ENCODE assay signal across 1 cellular context in the genomic region with DNA sequence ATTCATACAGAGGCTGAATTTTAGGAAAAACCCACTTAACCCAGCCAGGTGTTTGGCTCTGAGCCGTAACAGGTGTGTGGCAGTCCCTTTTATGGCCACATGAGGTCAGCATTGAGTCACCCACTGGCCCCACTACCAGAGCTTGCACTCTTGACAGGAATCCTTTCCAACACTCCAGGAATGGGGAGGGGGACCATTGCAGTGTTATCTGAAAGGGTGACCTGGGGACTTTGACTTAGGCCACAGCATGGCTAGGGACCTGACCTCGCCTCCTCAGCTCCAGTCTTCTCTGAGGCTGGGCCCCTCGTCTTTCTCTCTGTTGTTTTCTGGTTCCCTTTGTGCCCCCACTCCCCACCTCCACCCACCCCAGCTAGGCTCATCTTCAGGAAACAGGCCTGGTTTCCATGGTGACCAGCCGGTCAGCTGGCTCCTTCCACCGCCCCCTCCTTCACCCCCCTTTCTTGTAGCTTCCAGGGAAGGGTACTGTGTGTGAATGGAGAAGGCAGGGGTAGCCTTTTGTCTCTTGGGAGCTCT.
TF ChIP-seq lines count a peak whose summit lies in the region.

No MANE protein-coding gene starts in this region.

TF ChIP-seq in HepG2, 621 proteins besides CTCF, POLR2A, EP300 and RAD21 (continued from another document and continues in another):
- TF ChIP-seq ZNF34 (CRISPR knock-in tag; IDR thresholded peaks at IDR 0.05; ENCODE audit: borderline replicate concordance) (no peak), ZNF790 (CRISPR knock-in tag; IDR thresholded peaks at IDR 0.05; ENCODE audit: borderline replicate concordance) (no peak), MBD4 (IDR thresholded peaks at IDR 0.05; ENCODE audit: borderline replicate concordance, low read length) (no peak), TEAD3 (CRISPR knock-in tag; optimal IDR thresholded peaks at IDR 0.05; ENCODE audit: borderline replicate concordance) (peak; percentile 28), ZNF337 (CRISPR knock-in tag; IDR thresholded peaks at IDR 0.05; ENCODE audit: borderline replicate concordance, low read depth) (no peak), MXI1 (IDR thresholded peaks at IDR 0.05; ENCODE audit: borderline replicate concordance, low read depth, low read length) (no peak; the same call in 2 of the 3 replicates), PRPF4 (IDR thresholded peaks at IDR 0.05; ENCODE audit: low read depth, low read length, poor library complexity, severe bottlenecking) (no peak), SOX6 (IDR thresholded peaks at IDR 0.05) (no peak), SOX6 (CRISPR knock-in tag; IDR thresholded peaks at IDR 0.05) (no peak), ZNF567 (CRISPR knock-in tag; IDR thresholded peaks at IDR 0.05; ENCODE audit: borderline replicate concordance) (no peak), GATAD2A (CRISPR knock-in tag; IDR thresholded peaks at IDR 0.05) (peak; percentile 33; the same call in 1 of the 2 replicates), FOSL1 (CRISPR knock-in tag; IDR thresholded peaks at IDR 0.05; ENCODE audit: borderline replicate concordance) (no peak), MZF1 (CRISPR knock-in tag; IDR thresholded peaks at IDR 0.05; ENCODE audit: borderline replicate concordance) (no peak), STAG1 (CRISPR knock-in tag; IDR thresholded peaks at IDR 0.05) (peak; percentile 93), MED8 (CRISPR knock-in tag; IDR thresholded peaks at IDR 0.05; ENCODE audit: insufficient replicate concordance) (no peak), TCF7 (IDR thresholded peaks at IDR 0.05; ENCODE audit: low read depth) (no peak), HOXA5 (CRISPR knock-in tag; IDR thresholded peaks at IDR 0.05) (0 out of 2 replicates have a peak, but pooled peaks have one; percentile 34), XBP1 (CRISPR knock-in tag; IDR thresholded peaks at IDR 0.05) (no peak), MAF1 (CRISPR knock-in tag; IDR thresholded peaks at IDR 0.05; ENCODE audit: borderline replicate concordance) (no peak), TBX3 (IDR thresholded peaks at IDR 0.05; ENCODE audit: borderline replicate concordance) (no peak), ZNF589 (CRISPR knock-in tag; conservative IDR thresholded peaks at IDR 0.05) (no peak), FLYWCH1 (CRISPR knock-in tag; IDR thresholded peaks at IDR 0.05) (no peak), NCOA5 (CRISPR knock-in tag; IDR thresholded peaks at IDR 0.05) (no peak), SNAI1 (CRISPR knock-in tag; IDR thresholded peaks at IDR 0.05; ENCODE audit: borderline replicate concordance) (no peak), CHD2 (IDR thresholded peaks at IDR 0.05; ENCODE audit: low read depth, low read length) (no peak), CEBPB (IDR thresholded peaks at IDR 0.05; ENCODE audit: borderline replicate concordance, low read depth, low read length) (no peak), MIER2 (CRISPR knock-in tag; IDR thresholded peaks at IDR 0.05) (peak; percentile 35; the same call in 1 of the 2 replicates), SMARCE1 (IDR thresholded peaks at IDR 0.05; ENCODE audit: borderline replicate concordance) (no peak), ZNF232 (CRISPR knock-in tag; IDR thresholded peaks at IDR 0.05; ENCODE audit: borderline replicate concordance) (no peak), ZNF33B (CRISPR knock-in tag; IDR thresholded peaks at IDR 0.05) (no peak), DNMT1 (CRISPR knock-in tag; IDR thresholded peaks at IDR 0.05) (no peak), KDM6A (CRISPR knock-in tag; IDR thresholded peaks at IDR 0.05; ENCODE audit: low read depth) (no peak), GFI1 (CRISPR knock-in tag; IDR thresholded peaks at IDR 0.05; ENCODE audit: borderline replicate concordance) (no peak), ZNF317 (CRISPR knock-in tag; IDR thresholded peaks at IDR 0.05) (no peak), MAFF (IDR thresholded peaks at IDR 0.05; ENCODE audit: low read depth, low read length) (0 out of 2 replicates have a peak, but pooled peaks have one; percentile 1), ZNF614 (CRISPR knock-in tag; IDR thresholded peaks at IDR 0.05; ENCODE audit: borderline replicate concordance) (peak; percentile 53; the same call in 1 of the 2 replicates), TARDBP (CRISPR knock-in tag; IDR thresholded peaks at IDR 0.05) (no peak), ZNF737 (CRISPR knock-in tag; IDR thresholded peaks at IDR 0.05; ENCODE audit: borderline replicate concordance) (no peak), SP4 (CRISPR knock-in tag; IDR thresholded peaks at IDR 0.05) (no peak), ARNT2 (CRISPR knock-in tag; IDR thresholded peaks at IDR 0.05; ENCODE audit: low read depth) (no peak)
- TF ChIP-seq, protein P1, sequence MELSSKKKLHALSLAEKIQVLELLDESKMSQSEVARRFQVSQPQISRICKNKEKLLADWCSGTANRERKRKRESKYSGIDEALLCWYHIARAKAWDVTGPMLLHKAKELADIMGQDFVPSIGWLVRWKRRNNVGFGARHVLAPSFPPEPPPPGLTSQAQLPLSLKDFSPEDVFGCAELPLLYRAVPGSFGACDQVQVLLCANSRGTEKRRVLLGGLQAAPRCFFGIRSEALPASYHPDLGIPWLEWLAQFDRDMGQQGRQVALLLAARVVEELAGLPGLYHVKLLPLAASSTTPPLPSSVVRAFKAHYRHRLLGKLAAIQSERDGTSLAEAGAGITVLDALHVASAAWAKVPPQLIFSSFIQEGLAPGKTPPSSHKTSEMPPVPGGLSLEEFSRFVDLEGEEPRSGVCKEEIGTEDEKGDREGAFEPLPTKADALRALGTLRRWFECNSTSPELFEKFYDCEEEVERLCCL (CRISPR knock-in tag; IDR thresholded peaks at IDR 0.05; ENCODE audit: borderline replicate concordance), result no peak
- TF ChIP-seq, protein P2, sequence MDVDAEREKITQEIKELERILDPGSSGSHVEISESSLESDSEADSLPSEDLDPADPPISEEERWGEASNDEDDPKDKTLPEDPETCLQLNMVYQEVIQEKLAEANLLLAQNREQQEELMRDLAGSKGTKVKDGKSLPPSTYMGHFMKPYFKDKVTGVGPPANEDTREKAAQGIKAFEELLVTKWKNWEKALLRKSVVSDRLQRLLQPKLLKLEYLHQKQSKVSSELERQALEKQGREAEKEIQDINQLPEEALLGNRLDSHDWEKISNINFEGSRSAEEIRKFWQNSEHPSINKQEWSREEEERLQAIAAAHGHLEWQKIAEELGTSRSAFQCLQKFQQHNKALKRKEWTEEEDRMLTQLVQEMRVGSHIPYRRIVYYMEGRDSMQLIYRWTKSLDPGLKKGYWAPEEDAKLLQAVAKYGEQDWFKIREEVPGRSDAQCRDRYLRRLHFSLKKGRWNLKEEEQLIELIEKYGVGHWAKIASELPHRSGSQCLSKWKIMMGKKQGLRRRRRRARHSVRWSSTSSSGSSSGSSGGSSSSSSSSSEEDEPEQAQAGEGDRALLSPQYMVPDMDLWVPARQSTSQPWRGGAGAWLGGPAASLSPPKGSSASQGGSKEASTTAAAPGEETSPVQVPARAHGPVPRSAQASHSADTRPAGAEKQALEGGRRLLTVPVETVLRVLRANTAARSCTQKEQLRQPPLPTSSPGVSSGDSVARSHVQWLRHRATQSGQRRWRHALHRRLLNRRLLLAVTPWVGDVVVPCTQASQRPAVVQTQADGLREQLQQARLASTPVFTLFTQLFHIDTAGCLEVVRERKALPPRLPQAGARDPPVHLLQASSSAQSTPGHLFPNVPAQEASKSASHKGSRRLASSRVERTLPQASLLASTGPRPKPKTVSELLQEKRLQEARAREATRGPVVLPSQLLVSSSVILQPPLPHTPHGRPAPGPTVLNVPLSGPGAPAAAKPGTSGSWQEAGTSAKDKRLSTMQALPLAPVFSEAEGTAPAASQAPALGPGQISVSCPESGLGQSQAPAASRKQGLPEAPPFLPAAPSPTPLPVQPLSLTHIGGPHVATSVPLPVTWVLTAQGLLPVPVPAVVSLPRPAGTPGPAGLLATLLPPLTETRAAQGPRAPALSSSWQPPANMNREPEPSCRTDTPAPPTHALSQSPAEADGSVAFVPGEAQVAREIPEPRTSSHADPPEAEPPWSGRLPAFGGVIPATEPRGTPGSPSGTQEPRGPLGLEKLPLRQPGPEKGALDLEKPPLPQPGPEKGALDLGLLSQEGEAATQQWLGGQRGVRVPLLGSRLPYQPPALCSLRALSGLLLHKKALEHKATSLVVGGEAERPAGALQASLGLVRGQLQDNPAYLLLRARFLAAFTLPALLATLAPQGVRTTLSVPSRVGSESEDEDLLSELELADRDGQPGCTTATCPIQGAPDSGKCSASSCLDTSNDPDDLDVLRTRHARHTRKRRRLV (CRISPR knock-in tag; IDR thresholded peaks at IDR 0.05), result no peak
- TF ChIP-seq, protein P3, sequence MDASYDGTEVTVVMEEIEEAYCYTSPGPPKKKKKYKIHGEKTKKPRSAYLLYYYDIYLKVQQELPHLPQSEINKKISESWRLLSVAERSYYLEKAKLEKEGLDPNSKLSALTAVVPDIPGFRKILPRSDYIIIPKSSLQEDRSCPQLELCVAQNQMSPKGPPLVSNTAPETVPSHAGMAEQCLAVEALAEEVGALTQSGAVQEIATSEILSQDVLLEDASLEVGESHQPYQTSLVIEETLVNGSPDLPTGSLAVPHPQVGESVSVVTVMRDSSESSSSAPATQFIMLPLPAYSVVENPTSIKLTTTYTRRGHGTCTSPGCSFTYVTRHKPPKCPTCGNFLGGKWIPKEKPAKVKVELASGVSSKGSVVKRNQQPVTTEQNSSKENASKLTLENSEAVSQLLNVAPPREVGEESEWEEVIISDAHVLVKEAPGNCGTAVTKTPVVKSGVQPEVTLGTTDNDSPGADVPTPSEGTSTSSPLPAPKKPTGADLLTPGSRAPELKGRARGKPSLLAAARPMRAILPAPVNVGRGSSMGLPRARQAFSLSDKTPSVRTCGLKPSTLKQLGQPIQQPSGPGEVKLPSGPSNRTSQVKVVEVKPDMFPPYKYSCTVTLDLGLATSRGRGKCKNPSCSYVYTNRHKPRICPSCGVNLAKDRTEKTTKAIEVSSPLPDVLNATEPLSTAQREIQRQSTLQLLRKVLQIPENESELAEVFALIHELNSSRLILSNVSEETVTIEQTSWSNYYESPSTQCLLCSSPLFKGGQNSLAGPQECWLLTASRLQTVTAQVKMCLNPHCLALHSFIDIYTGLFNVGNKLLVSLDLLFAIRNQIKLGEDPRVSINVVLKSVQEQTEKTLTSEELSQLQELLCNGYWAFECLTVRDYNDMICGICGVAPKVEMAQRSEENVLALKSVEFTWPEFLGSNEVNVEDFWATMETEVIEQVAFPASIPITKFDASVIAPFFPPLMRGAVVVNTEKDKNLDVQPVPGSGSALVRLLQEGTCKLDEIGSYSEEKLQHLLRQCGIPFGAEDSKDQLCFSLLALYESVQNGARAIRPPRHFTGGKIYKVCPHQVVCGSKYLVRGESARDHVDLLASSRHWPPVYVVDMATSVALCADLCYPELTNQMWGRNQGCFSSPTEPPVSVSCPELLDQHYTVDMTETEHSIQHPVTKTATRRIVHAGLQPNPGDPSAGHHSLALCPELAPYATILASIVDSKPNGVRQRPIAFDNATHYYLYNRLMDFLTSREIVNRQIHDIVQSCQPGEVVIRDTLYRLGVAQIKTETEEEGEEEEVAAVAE (CRISPR knock-in tag; IDR thresholded peaks at IDR 0.05; ENCODE audit: borderline replicate concordance), result no peak
- TF ChIP-seq, protein P4, sequence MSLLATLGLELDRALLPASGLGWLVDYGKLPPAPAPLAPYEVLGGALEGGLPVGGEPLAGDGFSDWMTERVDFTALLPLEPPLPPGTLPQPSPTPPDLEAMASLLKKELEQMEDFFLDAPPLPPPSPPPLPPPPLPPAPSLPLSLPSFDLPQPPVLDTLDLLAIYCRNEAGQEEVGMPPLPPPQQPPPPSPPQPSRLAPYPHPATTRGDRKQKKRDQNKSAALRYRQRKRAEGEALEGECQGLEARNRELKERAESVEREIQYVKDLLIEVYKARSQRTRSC (CRISPR knock-in tag; IDR thresholded peaks at IDR 0.05; ENCODE audit: low read depth), result no peak
- TF ChIP-seq, protein P5, sequence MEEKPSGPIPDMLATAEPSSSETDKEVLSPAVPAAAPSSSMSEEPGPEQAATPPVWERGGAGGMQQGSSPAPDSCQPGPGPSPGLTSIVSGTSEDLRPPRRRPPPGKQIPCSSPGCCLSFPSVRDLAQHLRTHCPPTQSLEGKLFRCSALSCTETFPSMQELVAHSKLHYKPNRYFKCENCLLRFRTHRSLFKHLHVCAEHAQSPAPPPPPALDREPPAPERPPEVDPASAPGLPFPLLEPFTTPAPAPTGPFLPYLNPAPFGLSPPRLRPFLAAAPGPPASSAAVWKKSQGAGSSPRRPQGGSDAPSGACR (CRISPR knock-in tag; IDR thresholded peaks at IDR 0.05), result no peak
- TF ChIP-seq, protein P6, sequence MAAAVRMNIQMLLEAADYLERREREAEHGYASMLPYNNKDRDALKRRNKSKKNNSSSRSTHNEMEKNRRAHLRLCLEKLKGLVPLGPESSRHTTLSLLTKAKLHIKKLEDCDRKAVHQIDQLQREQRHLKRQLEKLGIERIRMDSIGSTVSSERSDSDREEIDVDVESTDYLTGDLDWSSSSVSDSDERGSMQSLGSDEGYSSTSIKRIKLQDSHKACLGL (CRISPR knock-in tag; IDR thresholded peaks at IDR 0.05), result no peak
- TF ChIP-seq, protein P7, sequence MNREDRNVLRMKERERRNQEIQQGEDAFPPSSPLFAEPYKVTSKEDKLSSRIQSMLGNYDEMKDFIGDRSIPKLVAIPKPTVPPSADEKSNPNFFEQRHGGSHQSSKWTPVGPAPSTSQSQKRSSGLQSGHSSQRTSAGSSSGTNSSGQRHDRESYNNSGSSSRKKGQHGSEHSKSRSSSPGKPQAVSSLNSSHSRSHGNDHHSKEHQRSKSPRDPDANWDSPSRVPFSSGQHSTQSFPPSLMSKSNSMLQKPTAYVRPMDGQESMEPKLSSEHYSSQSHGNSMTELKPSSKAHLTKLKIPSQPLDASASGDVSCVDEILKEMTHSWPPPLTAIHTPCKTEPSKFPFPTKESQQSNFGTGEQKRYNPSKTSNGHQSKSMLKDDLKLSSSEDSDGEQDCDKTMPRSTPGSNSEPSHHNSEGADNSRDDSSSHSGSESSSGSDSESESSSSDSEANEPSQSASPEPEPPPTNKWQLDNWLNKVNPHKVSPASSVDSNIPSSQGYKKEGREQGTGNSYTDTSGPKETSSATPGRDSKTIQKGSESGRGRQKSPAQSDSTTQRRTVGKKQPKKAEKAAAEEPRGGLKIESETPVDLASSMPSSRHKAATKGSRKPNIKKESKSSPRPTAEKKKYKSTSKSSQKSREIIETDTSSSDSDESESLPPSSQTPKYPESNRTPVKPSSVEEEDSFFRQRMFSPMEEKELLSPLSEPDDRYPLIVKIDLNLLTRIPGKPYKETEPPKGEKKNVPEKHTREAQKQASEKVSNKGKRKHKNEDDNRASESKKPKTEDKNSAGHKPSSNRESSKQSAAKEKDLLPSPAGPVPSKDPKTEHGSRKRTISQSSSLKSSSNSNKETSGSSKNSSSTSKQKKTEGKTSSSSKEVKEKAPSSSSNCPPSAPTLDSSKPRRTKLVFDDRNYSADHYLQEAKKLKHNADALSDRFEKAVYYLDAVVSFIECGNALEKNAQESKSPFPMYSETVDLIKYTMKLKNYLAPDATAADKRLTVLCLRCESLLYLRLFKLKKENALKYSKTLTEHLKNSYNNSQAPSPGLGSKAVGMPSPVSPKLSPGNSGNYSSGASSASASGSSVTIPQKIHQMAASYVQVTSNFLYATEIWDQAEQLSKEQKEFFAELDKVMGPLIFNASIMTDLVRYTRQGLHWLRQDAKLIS (CRISPR knock-in tag; IDR thresholded peaks at IDR 0.05), result no peak
- TF ChIP-seq, protein P8, sequence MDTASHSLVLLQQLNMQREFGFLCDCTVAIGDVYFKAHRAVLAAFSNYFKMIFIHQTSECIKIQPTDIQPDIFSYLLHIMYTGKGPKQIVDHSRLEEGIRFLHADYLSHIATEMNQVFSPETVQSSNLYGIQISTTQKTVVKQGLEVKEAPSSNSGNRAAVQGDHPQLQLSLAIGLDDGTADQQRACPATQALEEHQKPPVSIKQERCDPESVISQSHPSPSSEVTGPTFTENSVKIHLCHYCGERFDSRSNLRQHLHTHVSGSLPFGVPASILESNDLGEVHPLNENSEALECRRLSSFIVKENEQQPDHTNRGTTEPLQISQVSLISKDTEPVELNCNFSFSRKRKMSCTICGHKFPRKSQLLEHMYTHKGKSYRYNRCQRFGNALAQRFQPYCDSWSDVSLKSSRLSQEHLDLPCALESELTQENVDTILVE (CRISPR knock-in tag; IDR thresholded peaks at IDR 0.05), result peak; percentile 62; the same call in 1 of the 2 replicates
